Comparison of ENCODE assay signal across 2 cellular contexts in genomic region chr14:69006346-69006745, GRCh38.
TF ChIP-seq lines count a peak whose summit lies in the region.

No MANE protein-coding gene starts in this region.

TF ChIP-seq in HCT116, 20 proteins besides CTCF, POLR2A, EP300 and RAD21:
- TF ChIP-seq ELF1 (IDR thresholded peaks at IDR 0.05; ENCODE audit: borderline replicate concordance, low read depth) = no peak
- no peak for TF ChIP-seq SP1 (IDR thresholded peaks at IDR 0.05; ENCODE audit: low read depth)
- TF ChIP-seq MAX (IDR thresholded peaks at IDR 0.05) = no peak
- TF ChIP-seq CBX3 (IDR thresholded peaks at IDR 0.05; ENCODE audit: low read depth) = no peak

TF ChIP-seq in K562, 482 proteins besides CTCF, POLR2A, EP300 and RAD21:
- no peak for TF ChIP-seq ZNF583 (CRISPR knock-in tag; IDR thresholded peaks at IDR 0.05)
- TF ChIP-seq, protein P1, sequence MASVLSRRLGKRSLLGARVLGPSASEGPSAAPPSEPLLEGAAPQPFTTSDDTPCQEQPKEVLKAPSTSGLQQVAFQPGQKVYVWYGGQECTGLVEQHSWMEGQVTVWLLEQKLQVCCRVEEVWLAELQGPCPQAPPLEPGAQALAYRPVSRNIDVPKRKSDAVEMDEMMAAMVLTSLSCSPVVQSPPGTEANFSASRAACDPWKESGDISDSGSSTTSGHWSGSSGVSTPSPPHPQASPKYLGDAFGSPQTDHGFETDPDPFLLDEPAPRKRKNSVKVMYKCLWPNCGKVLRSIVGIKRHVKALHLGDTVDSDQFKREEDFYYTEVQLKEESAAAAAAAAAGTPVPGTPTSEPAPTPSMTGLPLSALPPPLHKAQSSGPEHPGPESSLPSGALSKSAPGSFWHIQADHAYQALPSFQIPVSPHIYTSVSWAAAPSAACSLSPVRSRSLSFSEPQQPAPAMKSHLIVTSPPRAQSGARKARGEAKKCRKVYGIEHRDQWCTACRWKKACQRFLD (CRISPR knock-in tag; IDR thresholded peaks at IDR 0.05) = no peak
- no peak for TF ChIP-seq ZC3H11A (IDR thresholded peaks at IDR 0.05; ENCODE audit: low read depth, low read length)
- TF ChIP-seq CREB3 (tag; conservative IDR thresholded peaks at IDR 0.05; ENCODE audit: low read depth) = no peak
- no peak for TF ChIP-seq ZNF23 (CRISPR knock-in tag; IDR thresholded peaks at IDR 0.05)
- TF ChIP-seq, protein P2, sequence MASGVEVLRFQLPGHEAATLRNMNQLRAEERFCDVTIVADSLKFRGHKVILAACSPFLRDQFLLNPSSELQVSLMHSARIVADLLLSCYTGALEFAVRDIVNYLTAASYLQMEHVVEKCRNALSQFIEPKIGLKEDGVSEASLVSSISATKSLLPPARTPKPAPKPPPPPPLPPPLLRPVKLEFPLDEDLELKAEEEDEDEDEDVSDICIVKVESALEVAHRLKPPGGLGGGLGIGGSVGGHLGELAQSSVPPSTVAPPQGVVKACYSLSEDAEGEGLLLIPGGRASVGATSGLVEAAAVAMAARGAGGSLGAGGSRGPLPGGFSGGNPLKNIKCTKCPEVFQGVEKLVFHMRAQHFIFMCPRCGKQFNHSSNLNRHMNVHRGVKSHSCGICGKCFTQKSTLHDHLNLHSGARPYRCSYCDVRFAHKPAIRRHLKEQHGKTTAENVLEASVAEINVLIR (CRISPR knock-in tag; IDR thresholded peaks at IDR 0.05) = no peak
- TF ChIP-seq XRCC3 (IDR thresholded peaks at IDR 0.05) = no peak
- TF ChIP-seq MYC (IDR thresholded peaks at IDR 0.05; ENCODE audit: low read depth, low read length) = no peak
- TF ChIP-seq MYC (CRISPR knock-in tag; IDR thresholded peaks at IDR 0.05; ENCODE audit: borderline replicate concordance, low read depth) = no peak
- TF ChIP-seq ELF4 (CRISPR knock-in tag; IDR thresholded peaks at IDR 0.05) = no peak
- TF ChIP-seq, protein P3, sequence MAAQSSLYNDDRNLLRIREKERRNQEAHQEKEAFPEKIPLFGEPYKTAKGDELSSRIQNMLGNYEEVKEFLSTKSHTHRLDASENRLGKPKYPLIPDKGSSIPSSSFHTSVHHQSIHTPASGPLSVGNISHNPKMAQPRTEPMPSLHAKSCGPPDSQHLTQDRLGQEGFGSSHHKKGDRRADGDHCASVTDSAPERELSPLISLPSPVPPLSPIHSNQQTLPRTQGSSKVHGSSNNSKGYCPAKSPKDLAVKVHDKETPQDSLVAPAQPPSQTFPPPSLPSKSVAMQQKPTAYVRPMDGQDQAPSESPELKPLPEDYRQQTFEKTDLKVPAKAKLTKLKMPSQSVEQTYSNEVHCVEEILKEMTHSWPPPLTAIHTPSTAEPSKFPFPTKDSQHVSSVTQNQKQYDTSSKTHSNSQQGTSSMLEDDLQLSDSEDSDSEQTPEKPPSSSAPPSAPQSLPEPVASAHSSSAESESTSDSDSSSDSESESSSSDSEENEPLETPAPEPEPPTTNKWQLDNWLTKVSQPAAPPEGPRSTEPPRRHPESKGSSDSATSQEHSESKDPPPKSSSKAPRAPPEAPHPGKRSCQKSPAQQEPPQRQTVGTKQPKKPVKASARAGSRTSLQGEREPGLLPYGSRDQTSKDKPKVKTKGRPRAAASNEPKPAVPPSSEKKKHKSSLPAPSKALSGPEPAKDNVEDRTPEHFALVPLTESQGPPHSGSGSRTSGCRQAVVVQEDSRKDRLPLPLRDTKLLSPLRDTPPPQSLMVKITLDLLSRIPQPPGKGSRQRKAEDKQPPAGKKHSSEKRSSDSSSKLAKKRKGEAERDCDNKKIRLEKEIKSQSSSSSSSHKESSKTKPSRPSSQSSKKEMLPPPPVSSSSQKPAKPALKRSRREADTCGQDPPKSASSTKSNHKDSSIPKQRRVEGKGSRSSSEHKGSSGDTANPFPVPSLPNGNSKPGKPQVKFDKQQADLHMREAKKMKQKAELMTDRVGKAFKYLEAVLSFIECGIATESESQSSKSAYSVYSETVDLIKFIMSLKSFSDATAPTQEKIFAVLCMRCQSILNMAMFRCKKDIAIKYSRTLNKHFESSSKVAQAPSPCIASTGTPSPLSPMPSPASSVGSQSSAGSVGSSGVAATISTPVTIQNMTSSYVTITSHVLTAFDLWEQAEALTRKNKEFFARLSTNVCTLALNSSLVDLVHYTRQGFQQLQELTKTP (IDR thresholded peaks at IDR 0.05; ENCODE audit: low read depth in 1 of 2, partially characterized antibody in 2 of 2) = no peak
- no peak for TF ChIP-seq ZNF780A (CRISPR knock-in tag; IDR thresholded peaks at IDR 0.05)
TF ChIP-seq in K562: peak in this region for 0.
